In the genomic region with DNA sequence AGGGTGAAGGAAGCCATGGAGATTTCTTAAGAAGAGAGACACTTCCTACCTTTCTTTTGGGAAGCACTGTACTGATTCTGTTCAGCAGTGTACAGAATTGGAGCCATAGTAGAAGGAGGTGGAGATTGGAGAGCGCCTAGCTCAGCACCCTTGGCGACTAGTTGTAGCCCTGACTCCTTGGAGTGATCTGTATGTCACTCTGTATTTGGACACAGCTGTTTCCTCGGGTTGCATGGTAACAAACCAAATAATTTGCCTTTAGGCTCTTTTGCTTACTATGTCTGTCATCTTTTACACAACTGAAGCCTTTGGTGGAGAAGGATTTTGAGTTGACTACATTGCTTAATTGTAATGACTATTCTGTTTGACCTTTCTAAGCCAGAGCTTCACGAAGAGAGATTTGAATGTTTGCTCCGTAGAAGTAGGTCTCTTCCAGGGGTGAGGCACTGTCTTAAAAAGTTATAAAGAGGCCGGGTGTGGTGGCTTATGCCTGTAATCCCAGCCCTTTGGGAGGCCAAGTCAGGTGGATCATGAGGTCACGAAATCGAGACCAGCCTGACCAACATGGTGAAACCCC, we compare ENCODE assay signal across 10 cellular contexts.
DNase-seq lines count a peak whose midpoint lies in the region; ATAC-seq and TF ChIP-seq lines count a peak whose summit lies in the region.
"Had no signal": no experiment of that assay in that cellular context is flagged by ENCODE, and none has a peak within 500 bp of the region (broad histone marks: within the 10 kb centered on the region; RNA-seq: fewer than 3 reads in every experiment).

No MANE protein-coding gene starts in this region.

- POLR2A ChIA-PET in WTC11 (lab: Charles Lee) = no interaction called here

- DNase-seq in left ventricle myocardium superior = no peak
- DNase-seq in dedifferentiated amniotic fluid mesenchymal stem cell (ENCODE audit: extremely low spot score) = no peak
- no peak for DNase-seq in NK-92 (lab: John Stamatoyannopoulos, UW; ENCODE audit: unreplicated experiment)
- no peak for DNase-seq in NCI-H187 (lab: John Stamatoyannopoulos, UW)
- DNase-seq in WTC11 (ENCODE audit: low spot score) = no peak
- DNase-seq: activated naive CD8-positive, alpha-beta T cell treated with anti-CD3 and anti-CD28 coated beads, Interleukin-2, amount 10 ng/mL, durations not matched to agents 7 days and 5 days; NCI-H510A had no signal

- no peaks in the 10 kb centered on the region for H3K27me3 Mint-ChIP-seq in WTC11 (ENCODE audit: low read depth)
- H3K27me3 Mint-ChIP-seq: activated naive CD8-positive, alpha-beta T cell treated with anti-CD3 and anti-CD28 coated beads, Interleukin-2, amount 10 ng/mL, durations not matched to agents 7 days and 5 days had no signal

- ATAC-seq in GM18519 (IDR thresholded peaks at IDR 0.05; ENCODE audit: low FRiP score, unreplicated experiment) = peak; percentile 77
- ATAC-seq in GM21576 (IDR thresholded peaks at IDR 0.05; ENCODE audit: unreplicated experiment) = peak; percentile 73
- ATAC-seq in HG03521 (IDR thresholded peaks at IDR 0.05; ENCODE audit: unreplicated experiment) = peak; percentile 59
- ATAC-seq in left ventricle myocardium superior = peak; percentile 41
- ATAC-seq in WTC11 = no peak

- no peak for TF ChIP-seq CTCF in WTC11 (IDR thresholded peaks at IDR 0.05)

- CTCF ChIA-PET in WTC11 (lab: Charles Lee) = interaction anchor here (0.7 kb wide), 1 partner anchor 230 kb away, joined by 3 read pairs; no protein-coding TSS in a partner anchor

- intact Hi-C loops in left ventricle myocardium superior (cut with micrococcal nuclease) = no loop called here

- H3K4me1 Mint-ChIP-seq in WTC11 = peaks cover 37% of the 10 kb centered on the region

- H3K4me3 Mint-ChIP-seq in WTC11 = no peak overlapping the region
- H3K4me3 Mint-ChIP-seq: activated naive CD8-positive, alpha-beta T cell treated with anti-CD3 and anti-CD28 coated beads, Interleukin-2, amount 10 ng/mL, durations not matched to agents 7 days and 5 days had no signal

- peaks cover 10% of the 10 kb centered on the region for H3K9me3 Mint-ChIP-seq in WTC11

- peaks cover 5% of the 10 kb centered on the region for H3K36me3 Mint-ChIP-seq in WTC11

- H3K27ac Mint-ChIP-seq in WTC11 = no peak overlapping the region
- H3K27ac Mint-ChIP-seq: activated naive CD8-positive, alpha-beta T cell treated with anti-CD3 and anti-CD28 coated beads, Interleukin-2, amount 10 ng/mL, durations not matched to agents 7 days and 5 days had no signal

TF ChIP-seq in WTC11, 78 proteins besides CTCF, POLR2A, EP300 and RAD21 (continues in another document):
- TF ChIP-seq ZNF263 (CRISPR knock-in tag; IDR thresholded peaks at IDR 0.05; ENCODE audit: low read depth) = no peak
- no peak for TF ChIP-seq CBFB (CRISPR knock-in tag; IDR thresholded peaks at IDR 0.05; ENCODE audit: low read depth)
- TF ChIP-seq, protein P1, sequence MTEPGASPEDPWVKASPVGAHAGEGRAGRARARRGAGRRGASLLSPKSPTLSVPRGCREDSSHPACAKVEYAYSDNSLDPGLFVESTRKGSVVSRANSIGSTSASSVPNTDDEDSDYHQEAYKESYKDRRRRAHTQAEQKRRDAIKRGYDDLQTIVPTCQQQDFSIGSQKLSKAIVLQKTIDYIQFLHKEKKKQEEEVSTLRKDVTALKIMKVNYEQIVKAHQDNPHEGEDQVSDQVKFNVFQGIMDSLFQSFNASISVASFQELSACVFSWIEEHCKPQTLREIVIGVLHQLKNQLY (CRISPR knock-in tag; IDR thresholded peaks at IDR 0.05) = no peak
- TF ChIP-seq, protein P2, sequence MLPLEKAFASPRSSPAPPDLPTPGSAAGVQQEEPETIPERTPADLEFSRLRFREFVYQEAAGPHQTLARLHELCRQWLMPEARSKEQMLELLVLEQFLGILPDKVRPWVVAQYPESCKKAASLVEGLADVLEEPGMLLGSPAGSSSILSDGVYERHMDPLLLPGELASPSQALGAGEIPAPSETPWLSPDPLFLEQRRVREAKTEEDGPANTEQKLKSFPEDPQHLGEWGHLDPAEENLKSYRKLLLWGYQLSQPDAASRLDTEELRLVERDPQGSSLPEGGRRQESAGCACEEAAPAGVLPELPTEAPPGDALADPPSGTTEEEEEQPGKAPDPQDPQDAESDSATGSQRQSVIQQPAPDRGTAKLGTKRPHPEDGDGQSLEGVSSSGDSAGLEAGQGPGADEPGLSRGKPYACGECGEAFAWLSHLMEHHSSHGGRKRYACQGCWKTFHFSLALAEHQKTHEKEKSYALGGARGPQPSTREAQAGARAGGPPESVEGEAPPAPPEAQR (CRISPR knock-in tag; IDR thresholded peaks at IDR 0.05) = no peak
- TF ChIP-seq ZNF423 (CRISPR knock-in tag; IDR thresholded peaks at IDR 0.05) = no peak
- TF ChIP-seq, protein P3, sequence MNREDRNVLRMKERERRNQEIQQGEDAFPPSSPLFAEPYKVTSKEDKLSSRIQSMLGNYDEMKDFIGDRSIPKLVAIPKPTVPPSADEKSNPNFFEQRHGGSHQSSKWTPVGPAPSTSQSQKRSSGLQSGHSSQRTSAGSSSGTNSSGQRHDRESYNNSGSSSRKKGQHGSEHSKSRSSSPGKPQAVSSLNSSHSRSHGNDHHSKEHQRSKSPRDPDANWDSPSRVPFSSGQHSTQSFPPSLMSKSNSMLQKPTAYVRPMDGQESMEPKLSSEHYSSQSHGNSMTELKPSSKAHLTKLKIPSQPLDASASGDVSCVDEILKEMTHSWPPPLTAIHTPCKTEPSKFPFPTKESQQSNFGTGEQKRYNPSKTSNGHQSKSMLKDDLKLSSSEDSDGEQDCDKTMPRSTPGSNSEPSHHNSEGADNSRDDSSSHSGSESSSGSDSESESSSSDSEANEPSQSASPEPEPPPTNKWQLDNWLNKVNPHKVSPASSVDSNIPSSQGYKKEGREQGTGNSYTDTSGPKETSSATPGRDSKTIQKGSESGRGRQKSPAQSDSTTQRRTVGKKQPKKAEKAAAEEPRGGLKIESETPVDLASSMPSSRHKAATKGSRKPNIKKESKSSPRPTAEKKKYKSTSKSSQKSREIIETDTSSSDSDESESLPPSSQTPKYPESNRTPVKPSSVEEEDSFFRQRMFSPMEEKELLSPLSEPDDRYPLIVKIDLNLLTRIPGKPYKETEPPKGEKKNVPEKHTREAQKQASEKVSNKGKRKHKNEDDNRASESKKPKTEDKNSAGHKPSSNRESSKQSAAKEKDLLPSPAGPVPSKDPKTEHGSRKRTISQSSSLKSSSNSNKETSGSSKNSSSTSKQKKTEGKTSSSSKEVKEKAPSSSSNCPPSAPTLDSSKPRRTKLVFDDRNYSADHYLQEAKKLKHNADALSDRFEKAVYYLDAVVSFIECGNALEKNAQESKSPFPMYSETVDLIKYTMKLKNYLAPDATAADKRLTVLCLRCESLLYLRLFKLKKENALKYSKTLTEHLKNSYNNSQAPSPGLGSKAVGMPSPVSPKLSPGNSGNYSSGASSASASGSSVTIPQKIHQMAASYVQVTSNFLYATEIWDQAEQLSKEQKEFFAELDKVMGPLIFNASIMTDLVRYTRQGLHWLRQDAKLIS (CRISPR knock-in tag; IDR thresholded peaks at IDR 0.05; ENCODE audit: borderline replicate concordance) = no peak
- no peak for TF ChIP-seq JAZF1 (CRISPR knock-in tag; IDR thresholded peaks at IDR 0.05)
- no peak for TF ChIP-seq SOX15 (CRISPR knock-in tag; IDR thresholded peaks at IDR 0.05)
- TF ChIP-seq, protein P4, sequence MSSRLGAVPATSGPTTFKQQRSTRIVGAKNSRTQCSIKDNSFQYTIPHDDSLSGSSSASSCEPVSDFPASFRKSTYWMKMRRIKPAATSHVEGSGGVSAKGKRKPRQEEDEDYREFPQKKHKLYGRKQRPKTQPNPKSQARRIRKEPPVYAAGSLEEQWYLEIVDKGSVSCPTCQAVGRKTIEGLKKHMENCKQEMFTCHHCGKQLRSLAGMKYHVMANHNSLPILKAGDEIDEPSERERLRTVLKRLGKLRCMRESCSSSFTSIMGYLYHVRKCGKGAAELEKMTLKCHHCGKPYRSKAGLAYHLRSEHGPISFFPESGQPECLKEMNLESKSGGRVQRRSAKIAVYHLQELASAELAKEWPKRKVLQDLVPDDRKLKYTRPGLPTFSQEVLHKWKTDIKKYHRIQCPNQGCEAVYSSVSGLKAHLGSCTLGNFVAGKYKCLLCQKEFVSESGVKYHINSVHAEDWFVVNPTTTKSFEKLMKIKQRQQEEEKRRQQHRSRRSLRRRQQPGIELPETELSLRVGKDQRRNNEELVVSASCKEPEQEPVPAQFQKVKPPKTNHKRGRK (CRISPR knock-in tag; IDR thresholded peaks at IDR 0.05; ENCODE audit: borderline replicate concordance) = no peak
- no peak for TF ChIP-seq TP53 (CRISPR knock-in tag; IDR thresholded peaks at IDR 0.05)
- TF ChIP-seq, protein P5, sequence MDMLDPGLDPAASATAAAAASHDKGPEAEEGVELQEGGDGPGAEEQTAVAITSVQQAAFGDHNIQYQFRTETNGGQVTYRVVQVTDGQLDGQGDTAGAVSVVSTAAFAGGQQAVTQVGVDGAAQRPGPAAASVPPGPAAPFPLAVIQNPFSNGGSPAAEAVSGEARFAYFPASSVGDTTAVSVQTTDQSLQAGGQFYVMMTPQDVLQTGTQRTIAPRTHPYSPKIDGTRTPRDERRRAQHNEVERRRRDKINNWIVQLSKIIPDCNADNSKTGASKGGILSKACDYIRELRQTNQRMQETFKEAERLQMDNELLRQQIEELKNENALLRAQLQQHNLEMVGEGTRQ (CRISPR knock-in tag; IDR thresholded peaks at IDR 0.05) = no peak
- TF ChIP-seq, protein P6, sequence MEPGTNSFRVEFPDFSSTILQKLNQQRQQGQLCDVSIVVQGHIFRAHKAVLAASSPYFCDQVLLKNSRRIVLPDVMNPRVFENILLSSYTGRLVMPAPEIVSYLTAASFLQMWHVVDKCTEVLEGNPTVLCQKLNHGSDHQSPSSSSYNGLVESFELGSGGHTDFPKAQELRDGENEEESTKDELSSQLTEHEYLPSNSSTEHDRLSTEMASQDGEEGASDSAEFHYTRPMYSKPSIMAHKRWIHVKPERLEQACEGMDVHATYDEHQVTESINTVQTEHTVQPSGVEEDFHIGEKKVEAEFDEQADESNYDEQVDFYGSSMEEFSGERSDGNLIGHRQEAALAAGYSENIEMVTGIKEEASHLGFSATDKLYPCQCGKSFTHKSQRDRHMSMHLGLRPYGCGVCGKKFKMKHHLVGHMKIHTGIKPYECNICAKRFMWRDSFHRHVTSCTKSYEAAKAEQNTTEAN (CRISPR knock-in tag; IDR thresholded peaks at IDR 0.05) = no peak
- no peak for TF ChIP-seq KAT7 (CRISPR knock-in tag; IDR thresholded peaks at IDR 0.05; ENCODE audit: borderline replicate concordance)
- no peak for TF ChIP-seq SMAD3 (CRISPR knock-in tag; IDR thresholded peaks at IDR 0.05; ENCODE audit: borderline replicate concordance)
